ENCODE assay signal across 20 cellular contexts in the genomic region with DNA sequence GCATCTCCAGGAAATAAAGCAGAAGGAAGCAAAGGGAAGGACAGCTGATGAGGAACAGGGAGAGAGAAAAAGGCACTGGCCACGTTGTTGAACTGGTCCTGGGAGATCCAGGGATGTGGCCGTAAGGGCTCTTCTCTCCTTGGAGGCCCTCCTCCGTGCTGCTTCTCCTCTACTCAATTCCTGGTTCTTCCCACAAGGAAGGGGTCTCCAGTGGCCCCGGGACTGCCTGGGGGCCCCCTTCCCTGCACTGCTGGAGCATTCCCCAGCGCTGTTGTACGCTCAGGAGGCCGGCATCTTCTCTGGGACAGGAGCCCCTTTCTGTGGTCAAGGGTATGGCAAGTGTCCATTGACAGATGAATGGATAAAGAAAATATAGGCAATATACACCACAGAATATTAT.
"Had no signal": no experiment of that assay in that cellular context is flagged by ENCODE, and none has a peak within 500 bp of the region (broad histone marks: within the 10 kb centered on the region; RNA-seq: fewer than 3 reads in every experiment).

No MANE protein-coding gene starts in this region.

- H3K9me3 ChIP-seq: colonic mucosa, esophagus squamous epithelium, right atrium auricular region, SK-N-SH, transverse colon had no signal

- H3K27me3 ChIP-seq: colonic mucosa, esophagus squamous epithelium, right atrium auricular region, transverse colon had no signal

- H3K9me3 Mint-ChIP-seq: natural killer cell treated with Interleukin-12 subunit alpha and Interleukin-12 subunit beta and Interleukin-15 and Interleukin-18, amount 100 ng/mL, for 72 hours had no signal

- H3K27me3 Mint-ChIP-seq: activated CD8-positive, alpha-beta T cell treated with anti-CD3 and anti-CD28 coated beads for 36 hours had no signal

- H3K27ac Mint-ChIP-seq: memory B cell; natural killer cell treated with Interleukin-12 subunit alpha and Interleukin-12 subunit beta and Interleukin-15 and Interleukin-18, amount 100 ng/mL, for 72 hours; progenitor cell of endocrine pancreas had no signal

- H3K4me3 ChIP-seq: colonic mucosa, esophagus squamous epithelium, right atrium auricular region, transverse colon had no signal

- DNase-seq: activated CD4-positive, alpha-beta T cell treated with anti-CD3 and anti-CD28 coated beads for 4 hours; activated CD8-positive, alpha-beta T cell treated with anti-CD3 and anti-CD28 coated beads for 36 hours; activated naive CD4-positive, alpha-beta T cell treated with anti-CD3 and anti-CD28 coated beads, Interleukin-2, amount 50 U/mL, for 16 hours; colonic mucosa; effector CD4-positive, alpha-beta T cell; esophagus squamous epithelium; hypothalamus; left ventricle myocardium superior; SK-N-SH; stimulated activated CD4-positive, alpha-beta T cell treated with anti-CD3 and anti-CD28 coated beads, Interleukin-15, amount 100 ng/mL, for 24 hours; stimulated activated CD4-positive, alpha-beta T cell treated with anti-CD3 and anti-CD28 coated beads, Interleukin-4, amount 100 ng/mL, for 1 hour; stimulated activated naive CD4-positive, alpha-beta T cell; substantia nigra; T-helper 1 cell; transverse colon; WERI-Rb-1 had no signal

- H3K4me1 Mint-ChIP-seq: memory B cell had no signal

- H3K36me3 Mint-ChIP-seq: memory B cell; natural killer cell treated with Interleukin-12 subunit alpha and Interleukin-12 subunit beta and Interleukin-15 and Interleukin-18, amount 100 ng/mL, for 72 hours had no signal

- H3K27ac ChIP-seq: colonic mucosa, esophagus squamous epithelium, right atrium auricular region, transverse colon, WERI-Rb-1 had no signal

- H3K4me1 ChIP-seq: colonic mucosa, transverse colon had no signal

- H3K4me3 Mint-ChIP-seq: activated CD8-positive, alpha-beta T cell treated with anti-CD3 and anti-CD28 coated beads for 36 hours; memory B cell; natural killer cell treated with Interleukin-12 subunit alpha and Interleukin-12 subunit beta and Interleukin-15 and Interleukin-18, amount 100 ng/mL, for 72 hours had no signal

- ATAC-seq: activated CD8-positive, alpha-beta T cell treated with anti-CD3 and anti-CD28 coated beads for 36 hours; left ventricle myocardium superior; natural killer cell treated with Interleukin-12 subunit alpha and Interleukin-12 subunit beta and Interleukin-15 and Interleukin-18, amount 100 ng/mL, for 72 hours had no signal

- H3K36me3 ChIP-seq: colonic mucosa, right atrium auricular region, transverse colon, WERI-Rb-1 had no signal
